1 cellular context compared by ENCODE assay signal in the genomic region with DNA sequence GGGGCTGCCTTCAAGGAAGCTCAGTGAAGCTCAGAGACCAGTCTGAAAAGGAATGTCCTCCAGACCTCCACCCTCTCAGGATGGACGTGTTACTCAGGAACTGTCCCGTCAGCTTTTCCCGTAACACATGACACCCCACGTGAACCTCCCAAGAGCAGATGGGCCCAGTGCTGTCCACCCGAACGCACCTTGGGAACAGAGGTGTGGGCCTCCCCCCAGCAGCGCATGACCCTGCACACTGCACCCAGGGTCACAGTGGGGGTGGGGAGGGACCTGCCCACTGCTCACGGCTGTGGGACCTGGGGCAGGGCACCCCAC.
TF ChIP-seq lines count a peak whose summit lies in the region.

No MANE protein-coding gene starts in this region.

TF ChIP-seq in HepG2, 621 proteins besides CTCF, POLR2A, EP300 and RAD21 (continued from another document and continues in another):
- TF ChIP-seq AFF4 (CRISPR knock-in tag; IDR thresholded peaks at IDR 0.05) (no peak), ZNF552 (CRISPR knock-in tag; IDR thresholded peaks at IDR 0.05; ENCODE audit: borderline replicate concordance) (0 out of 2 replicates have a peak, but pooled peaks have one; percentile 53), ZNF740 (CRISPR knock-in tag; IDR thresholded peaks at IDR 0.05) (0 out of 2 replicates have a peak, but pooled peaks have one; percentile 39), ISX (CRISPR knock-in tag; conservative IDR thresholded peaks at IDR 0.05) (no peak), PCBP1 (IDR thresholded peaks at IDR 0.05; ENCODE audit: borderline replicate concordance, low read depth, low read length) (0 out of 2 replicates have a peak, but pooled peaks have one; percentile 24), AHR (CRISPR knock-in tag; IDR thresholded peaks at IDR 0.05) (no peak), YEATS2 (CRISPR knock-in tag; IDR thresholded peaks at IDR 0.05; ENCODE audit: borderline replicate concordance) (0 out of 2 replicates have a peak, but pooled peaks have one; percentile 7), LRRFIP1 (CRISPR knock-in tag; conservative IDR thresholded peaks at IDR 0.05) (no peak), MZF1 (CRISPR knock-in tag; IDR thresholded peaks at IDR 0.05; ENCODE audit: borderline replicate concordance) (no peak; the same call in 1 of the 2 replicates), FOXP4 (CRISPR knock-in tag; IDR thresholded peaks at IDR 0.05) (no peak), ZNF496 (CRISPR knock-in tag; IDR thresholded peaks at IDR 0.05; ENCODE audit: insufficient replicate concordance) (no peak), ZSCAN21 (CRISPR knock-in tag; IDR thresholded peaks at IDR 0.05; ENCODE audit: borderline replicate concordance) (0 out of 2 replicates have a peak, but pooled peaks have one; percentile 6), KMT2A (CRISPR knock-in tag; IDR thresholded peaks at IDR 0.05) (no peak), ZNF207 (IDR thresholded peaks at IDR 0.05; ENCODE audit: borderline replicate concordance) (no peak), ZNF670 (CRISPR knock-in tag; IDR thresholded peaks at IDR 0.05; ENCODE audit: borderline replicate concordance) (no peak; the same call in 1 of the 2 replicates), ZNF619 (CRISPR knock-in tag; IDR thresholded peaks at IDR 0.05) (peak; percentile 49; the same call in 1 of the 2 replicates), SKIL (CRISPR knock-in tag; IDR thresholded peaks at IDR 0.05; ENCODE audit: borderline replicate concordance) (no peak), ZNF768 (CRISPR knock-in tag; IDR thresholded peaks at IDR 0.05) (peak; percentile 85; the same call in 1 of the 2 replicates), GZF1 (CRISPR knock-in tag; IDR thresholded peaks at IDR 0.05) (no peak), ZNF468 (CRISPR knock-in tag; IDR thresholded peaks at IDR 0.05) (no peak), ETV5 (CRISPR knock-in tag; IDR thresholded peaks at IDR 0.05; ENCODE audit: borderline replicate concordance) (no peak), KLF15 (CRISPR knock-in tag; IDR thresholded peaks at IDR 0.05; ENCODE audit: borderline replicate concordance) (no peak), ZNF788 (CRISPR knock-in tag; IDR thresholded peaks at IDR 0.05; ENCODE audit: borderline replicate concordance) (peak; percentile 44), SRSF1 (optimal IDR thresholded peaks at IDR 0.05; ENCODE audit: low read depth, low read length) (peak; percentile 7), ZNF296 (CRISPR knock-in tag; conservative IDR thresholded peaks at IDR 0.05) (0 out of 2 replicates have a peak, but pooled peaks have one; percentile 42), ZNF562 (CRISPR knock-in tag; IDR thresholded peaks at IDR 0.05; ENCODE audit: borderline replicate concordance) (no peak)
- TF ChIP-seq, protein P1, sequence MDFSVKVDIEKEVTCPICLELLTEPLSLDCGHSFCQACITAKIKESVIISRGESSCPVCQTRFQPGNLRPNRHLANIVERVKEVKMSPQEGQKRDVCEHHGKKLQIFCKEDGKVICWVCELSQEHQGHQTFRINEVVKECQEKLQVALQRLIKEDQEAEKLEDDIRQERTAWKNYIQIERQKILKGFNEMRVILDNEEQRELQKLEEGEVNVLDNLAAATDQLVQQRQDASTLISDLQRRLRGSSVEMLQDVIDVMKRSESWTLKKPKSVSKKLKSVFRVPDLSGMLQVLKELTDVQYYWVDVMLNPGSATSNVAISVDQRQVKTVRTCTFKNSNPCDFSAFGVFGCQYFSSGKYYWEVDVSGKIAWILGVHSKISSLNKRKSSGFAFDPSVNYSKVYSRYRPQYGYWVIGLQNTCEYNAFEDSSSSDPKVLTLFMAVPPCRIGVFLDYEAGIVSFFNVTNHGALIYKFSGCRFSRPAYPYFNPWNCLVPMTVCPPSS (IDR thresholded peaks at IDR 0.05) = no peak
- TF ChIP-seq, protein P2, sequence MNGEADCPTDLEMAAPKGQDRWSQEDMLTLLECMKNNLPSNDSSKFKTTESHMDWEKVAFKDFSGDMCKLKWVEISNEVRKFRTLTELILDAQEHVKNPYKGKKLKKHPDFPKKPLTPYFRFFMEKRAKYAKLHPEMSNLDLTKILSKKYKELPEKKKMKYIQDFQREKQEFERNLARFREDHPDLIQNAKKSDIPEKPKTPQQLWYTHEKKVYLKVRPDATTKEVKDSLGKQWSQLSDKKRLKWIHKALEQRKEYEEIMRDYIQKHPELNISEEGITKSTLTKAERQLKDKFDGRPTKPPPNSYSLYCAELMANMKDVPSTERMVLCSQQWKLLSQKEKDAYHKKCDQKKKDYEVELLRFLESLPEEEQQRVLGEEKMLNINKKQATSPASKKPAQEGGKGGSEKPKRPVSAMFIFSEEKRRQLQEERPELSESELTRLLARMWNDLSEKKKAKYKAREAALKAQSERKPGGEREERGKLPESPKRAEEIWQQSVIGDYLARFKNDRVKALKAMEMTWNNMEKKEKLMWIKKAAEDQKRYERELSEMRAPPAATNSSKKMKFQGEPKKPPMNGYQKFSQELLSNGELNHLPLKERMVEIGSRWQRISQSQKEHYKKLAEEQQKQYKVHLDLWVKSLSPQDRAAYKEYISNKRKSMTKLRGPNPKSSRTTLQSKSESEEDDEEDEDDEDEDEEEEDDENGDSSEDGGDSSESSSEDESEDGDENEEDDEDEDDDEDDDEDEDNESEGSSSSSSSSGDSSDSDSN (CRISPR knock-in tag; IDR thresholded peaks at IDR 0.05) = no peak
- TF ChIP-seq, protein P3, sequence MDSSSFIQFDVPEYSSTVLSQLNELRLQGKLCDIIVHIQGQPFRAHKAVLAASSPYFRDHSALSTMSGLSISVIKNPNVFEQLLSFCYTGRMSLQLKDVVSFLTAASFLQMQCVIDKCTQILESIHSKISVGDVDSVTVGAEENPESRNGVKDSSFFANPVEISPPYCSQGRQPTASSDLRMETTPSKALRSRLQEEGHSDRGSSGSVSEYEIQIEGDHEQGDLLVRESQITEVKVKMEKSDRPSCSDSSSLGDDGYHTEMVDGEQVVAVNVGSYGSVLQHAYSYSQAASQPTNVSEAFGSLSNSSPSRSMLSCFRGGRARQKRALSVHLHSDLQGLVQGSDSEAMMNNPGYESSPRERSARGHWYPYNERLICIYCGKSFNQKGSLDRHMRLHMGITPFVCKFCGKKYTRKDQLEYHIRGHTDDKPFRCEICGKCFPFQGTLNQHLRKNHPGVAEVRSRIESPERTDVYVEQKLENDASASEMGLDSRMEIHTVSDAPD (CRISPR knock-in tag; IDR thresholded peaks at IDR 0.05) = no peak
- TF ChIP-seq, protein P4, sequence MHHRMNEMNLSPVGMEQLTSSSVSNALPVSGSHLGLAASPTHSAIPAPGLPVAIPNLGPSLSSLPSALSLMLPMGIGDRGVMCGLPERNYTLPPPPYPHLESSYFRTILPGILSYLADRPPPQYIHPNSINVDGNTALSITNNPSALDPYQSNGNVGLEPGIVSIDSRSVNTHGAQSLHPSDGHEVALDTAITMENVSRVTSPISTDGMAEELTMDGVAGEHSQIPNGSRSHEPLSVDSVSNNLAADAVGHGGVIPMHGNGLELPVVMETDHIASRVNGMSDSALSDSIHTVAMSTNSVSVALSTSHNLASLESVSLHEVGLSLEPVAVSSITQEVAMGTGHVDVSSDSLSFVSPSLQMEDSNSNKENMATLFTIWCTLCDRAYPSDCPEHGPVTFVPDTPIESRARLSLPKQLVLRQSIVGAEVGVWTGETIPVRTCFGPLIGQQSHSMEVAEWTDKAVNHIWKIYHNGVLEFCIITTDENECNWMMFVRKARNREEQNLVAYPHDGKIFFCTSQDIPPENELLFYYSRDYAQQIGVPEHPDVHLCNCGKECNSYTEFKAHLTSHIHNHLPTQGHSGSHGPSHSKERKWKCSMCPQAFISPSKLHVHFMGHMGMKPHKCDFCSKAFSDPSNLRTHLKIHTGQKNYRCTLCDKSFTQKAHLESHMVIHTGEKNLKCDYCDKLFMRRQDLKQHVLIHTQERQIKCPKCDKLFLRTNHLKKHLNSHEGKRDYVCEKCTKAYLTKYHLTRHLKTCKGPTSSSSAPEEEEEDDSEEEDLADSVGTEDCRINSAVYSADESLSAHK (CRISPR knock-in tag; IDR thresholded peaks at IDR 0.05; ENCODE audit: borderline replicate concordance) = no peak
